Comparison of ENCODE assay signal across 8 cellular contexts in genomic region chr1:26305667-26306289, GRCh38. TPM values are rescaled to one million over a fixed set of nuclear protein-coding genes. Genes with fewer than 3 reads are reported as not detected.
DNase-seq lines count a peak whose midpoint lies in the region; ATAC-seq and TF ChIP-seq lines count a peak whose summit lies in the region.

No MANE protein-coding gene starts in this region.

- H3K27ac Mint-ChIP-seq in GM23338, result peak overlapping the region; percentile 92

- H3K4me2 ChIP-seq in GM23338, result peak overlapping the region; percentile 98

- BruUV-seq in A673 (replicated peaks; lab: Mats Ljungman, UMichigan), result TSS peak; percentile 76

- no peaks in the 10 kb centered on the region for H3K36me3 Mint-ChIP-seq in GM23338 (ENCODE audit: low read depth)

- POLR2A ChIA-PET in A673 (lab: Charles Lee; ENCODE audit: low non-redundant PET), result no interaction called here

- H3K4me3 ChIP-seq in A673 (ENCODE audit: low read depth, low read length, poor library complexity, severe bottlenecking) (peak overlapping the region; percentile 83), GM23338 (peak overlapping the region; percentile 99), SJSA1 (peak overlapping the region; percentile 58), fibroblast of pulmonary artery (replicated peaks; ENCODE audit: low read depth, low read length) (peak overlapping the region; percentile 88), skeletal muscle tissue (ENCODE audit: low read length in 3 of 3) (peak overlapping the region; percentile 88 to 96 (median 89))

- CTCF ChIA-PET in A673 (lab: Charles Lee), result no interaction called here

- peak overlapping the region; percentile 66 for H3K27ac ChIP-seq in A673 (ENCODE audit: low read depth, low read length, poor library complexity, severe bottlenecking)
- H3K27ac ChIP-seq in GM23338 (ENCODE audit: low read depth), result no peak overlapping the region
- H3K27ac ChIP-seq in SJSA1, result peak overlapping the region; percentile 47
- peak overlapping the region; percentile 44 for H3K27ac ChIP-seq in skeletal muscle tissue (ENCODE audit: low read depth, low read length)

- H3K4me1 ChIP-seq in A673 (ENCODE audit: insufficient read depth, low read length, poor library complexity, severe bottlenecking) (peaks cover 4% of the 10 kb centered on the region), GM23338 (ENCODE audit: insufficient read depth) (peaks cover 10% of the 10 kb centered on the region), SJSA1 (replicated peaks) (peaks cover 16% of the 10 kb centered on the region), skeletal muscle tissue (ENCODE audit: control insufficient read depth in 3 of 3, insufficient read depth in 3 of 3, low read length in 3 of 3) (peaks cover 12 to 19% (median 14%) of the 10 kb centered on the region in 3 donors)

- H3K4me1 Mint-ChIP-seq in GM23338, result peaks cover 16% of the 10 kb centered on the region; the same call in 2 of the 3 replicates

- H3K4me3 Mint-ChIP-seq in GM23338, result peak overlapping the region; percentile 98

- intact Hi-C loops in A673 (cut with micrococcal nuclease; ENCODE audit: unreplicated experiment), result no loop called here
- intact Hi-C loops in head of caudate nucleus (cut with DNase I), result no loop called here

- no peaks in the 10 kb centered on the region for H3K27me3 Mint-ChIP-seq in GM23338 (ENCODE audit: insufficient read depth, low read depth, poor library complexity)

- no peak for ATAC-seq in GM23338

- DNase-seq in A673 (ENCODE audit: low spot score) (no peak), GM23338 (ENCODE audit: low spot score) (peak; percentile 27), SJSA1 (ENCODE audit: low read depth in 1 of 2, low spot score in 2 of 2) (no peak), fibroblast of pulmonary artery (ENCODE audit: low read depth) (no peak), head of caudate nucleus (no peak), HUDEP-2 (lab: John Stamatoyannopoulos, UW; ENCODE audit: unreplicated experiment in 76 of 76) (no peak)
- DNase-seq in stimulated activated CD4-positive, alpha-beta T cell treated with anti-CD3 and anti-CD28 coated beads, Interleukin-4, amount 100 ng/mL, for 24 hours, result no peak

- TF ChIP-seq CTCF in A673 (conservative IDR thresholded peaks at IDR 0.05; ENCODE audit: low read depth, low read length) (no peak), GM23338 (conservative IDR thresholded peaks at IDR 0.05; ENCODE audit: low read depth in 2 of 2) (no peak), fibroblast of pulmonary artery (IDR thresholded peaks at IDR 0.05; ENCODE audit: low read length, missing control alignments) (no peak)

- H3K27me3 ChIP-seq in A673 (replicated peaks; ENCODE audit: insufficient read depth, low read depth, low read length, poor library complexity), result no peaks in the 10 kb centered on the region
- no peaks in the 10 kb centered on the region for H3K27me3 ChIP-seq in GM23338 (ENCODE audit: insufficient read depth)
- no peaks in the 10 kb centered on the region for H3K27me3 ChIP-seq in SJSA1 (replicated peaks)
- H3K27me3 ChIP-seq in skeletal muscle tissue (ENCODE audit: control insufficient read depth in 3 of 3, insufficient read depth in 3 of 3, low read length in 3 of 3), result no peaks in the 10 kb centered on the region

- no peaks in the 10 kb centered on the region for H3K9me2 ChIP-seq in GM23338 (ENCODE audit: insufficient read depth)

- H3K9me3 ChIP-seq in A673 (ENCODE audit: low read depth, low read length, poor library complexity, severe bottlenecking), result no peaks in the 10 kb centered on the region
- no peaks in the 10 kb centered on the region for H3K9me3 ChIP-seq in SJSA1 (replicated peaks)
- H3K9me3 ChIP-seq in skeletal muscle tissue (ENCODE audit: control insufficient read depth in 3 of 3, low read length in 3 of 3), result no peaks in the 10 kb centered on the region

- H3F3A ChIP-seq in GM23338 (replicated peaks; ENCODE audit: low read depth), result 0 out of 2 replicates have a peak, but pooled peaks cover 5% of the 10 kb centered on the region

- peak overlapping the region; percentile 79 to 84 (median 83) for H3K9ac ChIP-seq in skeletal muscle tissue (ENCODE audit: low read depth in 1 of 3, low read length in 3 of 3)

- H3K36me3 ChIP-seq in A673 (ENCODE audit: insufficient read depth, low read length, poor library complexity, severe bottlenecking) (no peaks in the 10 kb centered on the region), GM23338 (ENCODE audit: insufficient read depth) (no peaks in the 10 kb centered on the region), SJSA1 (no peaks in the 10 kb centered on the region), skeletal muscle tissue (ENCODE audit: control insufficient read depth in 3 of 3, insufficient read depth in 3 of 3, low read length in 3 of 3) (peaks cover 0 to 2% (median 0%) of the 10 kb centered on the region in 3 donors)

- H3K9me3 Mint-ChIP-seq in GM23338, result no peaks in the 10 kb centered on the region

- no peaks in the 10 kb centered on the region for H4K20me1 ChIP-seq in GM23338 (replicated peaks; ENCODE audit: insufficient read depth)

- H3K79me2 ChIP-seq in GM23338 (replicated peaks; ENCODE audit: insufficient read depth), result 0 out of 2 replicates have a peak, but pooled peaks cover 9% of the 10 kb centered on the region

- peak overlapping the region; percentile 98 for H2AFZ ChIP-seq in GM23338

TF ChIP-seq in GM23338, 12 proteins besides CTCF, POLR2A, EP300 and RAD21:
- TF ChIP-seq ZNF331 (CRISPR knock-in tag; IDR thresholded peaks at IDR 0.05; ENCODE audit: low read depth), result no peak
- no peak for TF ChIP-seq JUNB (IDR thresholded peaks at IDR 0.05; ENCODE audit: unreplicated experiment)

RNA-seq across cellular contexts. Expression of gene UBXN11, which starts 0.7 kb away (rescaled TPM):
- total RNA-seq in A673 (2021), result 22.1 and 25.4 TPM in 2 replicates
- 8.0 and 9.4 TPM in 2 replicates for total RNA-seq in GM23338 (2014; rRNA removed; shearing (Covaris generic))
- 7.3 and 8.3 TPM in 2 replicates for polyA plus RNA-seq in GM23338 (2016; fragmentation: Nextera tagmentation; extraction: Ambion mirVana)
- total RNA-seq in SJSA1 (2014; rRNA removed; shearing (Covaris generic)), result 4.0 and 12.0 TPM in 2 replicates
- total RNA-seq in skeletal muscle tissue, result 2.1 TPM

RNA-seq across cellular contexts. Expression of gene CD52, which starts 12.0 kb away (rescaled TPM):
- total RNA-seq in A673 (2021) (not detected in 2 replicates), skeletal muscle tissue (not detected)
- not detected in 2 replicates for total RNA-seq in GM23338 (2014; rRNA removed; shearing (Covaris generic))
- polyA plus RNA-seq in GM23338 (2016; fragmentation: Nextera tagmentation; extraction: Ambion mirVana), result 7.3 and 9.6 TPM in 2 replicates
- not detected in 2 replicates for total RNA-seq in SJSA1 (2014; rRNA removed; shearing (Covaris generic))

RNA-seq across cellular contexts. Expression of gene SH3BGRL3, which starts 25.9 kb away (rescaled TPM):
- total RNA-seq in A673 (2021), result 133 and 138 TPM in 2 replicates
- 28.9 and 30.9 TPM in 2 replicates for total RNA-seq in GM23338 (2014; rRNA removed; shearing (Covaris generic))
- polyA plus RNA-seq in GM23338 (2016; fragmentation: Nextera tagmentation; extraction: Ambion mirVana), result 370 and 378 TPM in 2 replicates
- 36.5 and 38.9 TPM in 2 replicates for total RNA-seq in SJSA1 (2014; rRNA removed; shearing (Covaris generic))
- total RNA-seq in skeletal muscle tissue, result 4.2 TPM

RNA-seq across cellular contexts. Expression of gene CRYBG2, which starts 48.2 kb away (rescaled TPM):
- total RNA-seq in A673 (2021) (not detected in 2 replicates), skeletal muscle tissue (not detected)
- total RNA-seq in GM23338 (2014; rRNA removed; shearing (Covaris generic)), result 10.0 and 18.4 TPM in 2 replicates
- polyA plus RNA-seq in GM23338 (2016; fragmentation: Nextera tagmentation; extraction: Ambion mirVana), result 17.6 and 19.4 TPM in 2 replicates
- not detected in 2 replicates for total RNA-seq in SJSA1 (2014; rRNA removed; shearing (Covaris generic))
